In the genomic region with DNA sequence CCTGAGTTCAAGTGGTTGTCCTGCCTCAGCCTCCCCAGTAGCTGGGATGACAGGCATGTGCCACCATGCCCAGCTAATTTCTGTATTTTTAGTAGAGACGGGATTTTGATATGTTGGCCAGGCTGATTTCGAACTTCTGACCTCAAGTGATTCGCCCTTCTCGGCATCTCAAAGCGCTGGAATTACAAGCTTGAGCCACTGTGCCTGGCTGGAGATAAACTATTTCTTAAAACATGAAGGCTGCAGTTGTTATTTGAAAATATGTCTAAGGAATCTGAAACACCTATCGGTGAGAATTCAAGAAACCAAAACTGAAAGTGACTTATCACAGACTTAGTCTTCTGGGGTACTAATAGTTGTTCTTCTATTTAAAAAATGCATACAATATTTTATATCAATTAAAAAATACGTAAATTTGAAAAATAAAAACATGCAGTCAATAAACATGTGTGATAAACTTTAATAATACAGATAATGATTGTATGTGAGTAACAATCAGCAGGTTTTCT, we compare ENCODE assay signal across 15 cellular contexts.
DNase-seq lines count a peak whose midpoint lies in the region; ATAC-seq and TF ChIP-seq lines count a peak whose summit lies in the region.
"Had no signal": no experiment of that assay in that cellular context is flagged by ENCODE, and none has a peak within 500 bp of the region (broad histone marks: within the 10 kb centered on the region; RNA-seq: fewer than 3 reads in every experiment).

No MANE protein-coding gene starts in this region.

- H3K9me3 Mint-ChIP-seq in CD4-positive, alpha-beta memory T cell, result no peaks in the 10 kb centered on the region
- H3K9me3 Mint-ChIP-seq in activated CD4-positive, alpha-beta memory T cell treated with anti-CD3 and anti-CD28 coated beads, Interleukin-2, amount 10 ng/mL, durations not matched to agents 7 days and 5 days, result no peaks in the 10 kb centered on the region
- H3K9me3 Mint-ChIP-seq: nephron progenitor cell had no signal

- H3K36me3 Mint-ChIP-seq in CD4-positive, alpha-beta memory T cell, result no peaks in the 10 kb centered on the region
- H3K36me3 Mint-ChIP-seq in activated CD4-positive, alpha-beta memory T cell treated with anti-CD3 and anti-CD28 coated beads, Interleukin-2, amount 10 ng/mL, durations not matched to agents 7 days and 5 days (ENCODE audit: low read depth), result no peaks in the 10 kb centered on the region

- POLR2A ChIA-PET in CD4-positive, alpha-beta memory T cell (lab: Charles Lee; ENCODE audit: partially characterized antibody), result interaction anchor here (1.4 to 2.5 kb wide), 2 partner anchors 352 to 363 kb away, joined by 3 to 35 read pairs; no protein-coding TSS in a partner anchor
- POLR2A ChIA-PET in activated CD4-positive, alpha-beta memory T cell treated with anti-CD3 and anti-CD28 coated beads, Interleukin-2, amount 10 ng/mL, durations not matched to agents 7 days and 5 days (lab: Charles Lee), result interaction anchor here (1.5 to 2.3 kb wide), 2 partner anchors 9 to 363 kb away, joined by 9 to 15 read pairs; no protein-coding TSS in a partner anchor

- H3K4me3 Mint-ChIP-seq in CD4-positive, alpha-beta memory T cell, result peak overlapping the region; percentile 70 to 90 (median 84)
- peak overlapping the region; percentile 65 for H3K4me3 Mint-ChIP-seq in activated CD4-positive, alpha-beta memory T cell treated with anti-CD3 and anti-CD28 coated beads, Interleukin-2, amount 10 ng/mL, durations not matched to agents 7 days and 5 days
- H3K4me3 Mint-ChIP-seq: nephron progenitor cell had no signal

- no peak for TF ChIP-seq POLR2A in vagina (IDR thresholded peaks at IDR 0.05)

- intact Hi-C loops in CD4-positive, alpha-beta memory T cell (cut with micrococcal nuclease), result no loop called here
- intact Hi-C loops in vagina (cut with DNase I), result no loop called here
- intact Hi-C loops in upper lobe of right lung (cut with DNase I), result no loop called here

- H3K4me1 ChIP-seq in CD4-positive, alpha-beta memory T cell (ENCODE audit: insufficient read depth, low read length), result peaks cover 25% of the 10 kb centered on the region
- H3K4me1 ChIP-seq in vagina (no peaks in the 10 kb centered on the region), upper lobe of right lung (no peaks in the 10 kb centered on the region)
- H3K4me1 ChIP-seq: adrenal gland, gastroesophageal sphincter had no signal

- H3K9me3 ChIP-seq in CD4-positive, alpha-beta memory T cell (ENCODE audit: control insufficient read depth in 1 of 2, low read length in 2 of 2), result no peaks in the 10 kb centered on the region
- H3K9me3 ChIP-seq in vagina, result no peaks in the 10 kb centered on the region
- H3K9me3 ChIP-seq in upper lobe of right lung, result no peaks in the 10 kb centered on the region
- H3K9me3 ChIP-seq: adrenal gland, gastroesophageal sphincter, MG63, SJSA1 had no signal

- H3K27ac Mint-ChIP-seq in CD4-positive, alpha-beta memory T cell, result peak overlapping the region; percentile 43 to 84 (median 66)
- peak overlapping the region; percentile 57 for H3K27ac Mint-ChIP-seq in activated CD4-positive, alpha-beta memory T cell treated with anti-CD3 and anti-CD28 coated beads, Interleukin-2, amount 10 ng/mL, durations not matched to agents 7 days and 5 days
- H3K27ac Mint-ChIP-seq: nephron progenitor cell had no signal

- ATAC-seq in GM18511 (IDR thresholded peaks at IDR 0.05; ENCODE audit: unreplicated experiment), result peak; percentile 44
- ATAC-seq in upper lobe of right lung, result no peak
- ATAC-seq: gastroesophageal sphincter had no signal

- peaks cover 22 to 52% (median 39%) of the 10 kb centered on the region in 4 donors for H3K4me1 Mint-ChIP-seq in CD4-positive, alpha-beta memory T cell
- H3K4me1 Mint-ChIP-seq in activated CD4-positive, alpha-beta memory T cell treated with anti-CD3 and anti-CD28 coated beads, Interleukin-2, amount 10 ng/mL, durations not matched to agents 7 days and 5 days, result peaks cover 40% of the 10 kb centered on the region

- H3K36me3 ChIP-seq in CD4-positive, alpha-beta memory T cell (ENCODE audit: insufficient read depth, low read length), result no peaks in the 10 kb centered on the region
- H3K36me3 ChIP-seq in vagina (no peaks in the 10 kb centered on the region), upper lobe of right lung (no peaks in the 10 kb centered on the region)
- H3K36me3 ChIP-seq: adrenal gland, gastroesophageal sphincter, MG63, SJSA1 had no signal

- H3K27me3 Mint-ChIP-seq in CD4-positive, alpha-beta memory T cell, result no peaks in the 10 kb centered on the region
- H3K27me3 Mint-ChIP-seq in activated CD4-positive, alpha-beta memory T cell treated with anti-CD3 and anti-CD28 coated beads, Interleukin-2, amount 10 ng/mL, durations not matched to agents 7 days and 5 days, result peaks cover 2% of the 10 kb centered on the region

- no peak for DNase-seq in CD4-positive, alpha-beta memory T cell
- DNase-seq in activated CD4-positive, alpha-beta memory T cell treated with anti-CD3 and anti-CD28 coated beads, Interleukin-2, amount 10 ng/mL, durations not matched to agents 7 days and 5 days, result no peak
- peak; percentile 36 for DNase-seq in iris pigment epithelial cell (ENCODE audit: low read depth)
- no peak for DNase-seq in vagina (ENCODE audit: extremely low spot score in 2 of 2)
- DNase-seq in activated CD4-positive, CD25-positive, alpha-beta regulatory T cell treated with anti-CD3 and anti-CD28 coated beads, Interleukin-2, amount 50 U/mL, for 72 hours, result no peak
- no peak for DNase-seq in upper lobe of right lung
- DNase-seq: activated CD8-positive, alpha-beta memory T cell treated with anti-CD3 and anti-CD28 coated beads for 24 hours; adrenal gland; MG63; NCI-H187 treated with DMSO at 0.1 percent for 48 hours; NCI-H510A treated with DMSO at 0.1 percent for 48 hours; nephron progenitor cell had no signal

- peak overlapping the region; percentile 9 for H3K27ac ChIP-seq in CD4-positive, alpha-beta memory T cell (ENCODE audit: low read depth, low read length)
- H3K27ac ChIP-seq in vagina, result no peak overlapping the region
- no peak overlapping the region for H3K27ac ChIP-seq in upper lobe of right lung
- H3K27ac ChIP-seq: adrenal gland, gastroesophageal sphincter, SJSA1 had no signal

- H3K4me3 ChIP-seq in CD4-positive, alpha-beta memory T cell (ENCODE audit: low read length in 2 of 2), result no peak overlapping the region
- H3K4me3 ChIP-seq in vagina (no peak overlapping the region), upper lobe of right lung (no peak overlapping the region)
- H3K4me3 ChIP-seq: adrenal gland, gastroesophageal sphincter, MG63, SJSA1 had no signal

- TF ChIP-seq CTCF in vagina (IDR thresholded peaks at IDR 0.05), result no peak
- no peak for TF ChIP-seq CTCF in upper lobe of right lung (IDR thresholded peaks at IDR 0.05)

- no peaks in the 10 kb centered on the region for H3K27me3 ChIP-seq in CD4-positive, alpha-beta memory T cell (ENCODE audit: insufficient read depth, low read length)
- no peaks in the 10 kb centered on the region for H3K27me3 ChIP-seq in vagina
- H3K27me3 ChIP-seq in upper lobe of right lung, result no peaks in the 10 kb centered on the region
- H3K27me3 ChIP-seq: adrenal gland, MG63, SJSA1 had no signal

- CTCF ChIA-PET in CD4-positive, alpha-beta memory T cell (lab: Charles Lee; ENCODE audit: partially characterized antibody), result interaction anchor here (0.8 to 4.8 kb wide), 13 partner anchors 10 to 377 kb away, joined by 3 to 20 read pairs (median 4); no protein-coding TSS in a partner anchor
- CTCF ChIA-PET in activated CD4-positive, alpha-beta memory T cell treated with anti-CD3 and anti-CD28 coated beads, Interleukin-2, amount 10 ng/mL, durations not matched to agents 7 days and 5 days (lab: Charles Lee), result interaction anchor here (0.8 to 3.3 kb wide), 11 partner anchors 10 to 781 kb away, joined by 3 to 14 read pairs (median 3); no protein-coding TSS in a partner anchor
